In genomic region chr10:6920072-6921019, GRCh38 we compare ENCODE assay signal across 8 cellular contexts.
DNase-seq lines count a peak whose midpoint lies in the region; TF ChIP-seq lines count a peak whose summit lies in the region.

No MANE protein-coding gene starts in this region.

- H3K4me1 Mint-ChIP-seq in brain, result peaks cover 10% of the 10 kb centered on the region

- no peak overlapping the region for H3K27ac ChIP-seq in GM23248
- no peak overlapping the region for H3K27ac ChIP-seq in VCaP

- H3K36me3 Mint-ChIP-seq in brain, result no peaks in the 10 kb centered on the region

- H3K9me3 Mint-ChIP-seq in brain, result peaks cover 0 to 4% (median 0%) of the 10 kb centered on the region in 5 experiments

- peak overlapping the region; percentile 18 for H3K4me2 ChIP-seq in GM23248 (ENCODE audit: unreplicated experiment)

- H3K4me3 Mint-ChIP-seq in brain, result peak overlapping the region in 3 of 5 experiments; percentile 1 to 14 (median 12)

- peak overlapping the region in 1 of 5 experiments; percentile 38 for H3K27ac Mint-ChIP-seq in brain

- H3K9me3 ChIP-seq in GM23248 (ENCODE audit: low read depth), result no peaks in the 10 kb centered on the region

- peaks cover 6% of the 10 kb centered on the region; the same call in 1 of the 2 replicates for H3K27me3 ChIP-seq in GM23248 (replicated peaks; ENCODE audit: insufficient read depth)
- H3K27me3 ChIP-seq in kidney epithelial cell (ENCODE audit: control insufficient read depth, insufficient read depth, low read length), result no peaks in the 10 kb centered on the region

- in situ Hi-C loops in GM23248 (cut with MboI), result no loop called here

- DNase-seq in GM10266 (ENCODE audit: extremely low spot score), result peak; percentile 75
- DNase-seq in GM23248, result peak; percentile 55
- peak; percentile 43 for DNase-seq in LHCN-M2 (ENCODE audit: low read depth)
- DNase-seq in kidney epithelial cell (ENCODE audit: low read depth), result peak; percentile 7
- DNase-seq in stimulated activated CD4-positive, alpha-beta T cell treated with anti-CD3 and anti-CD28 coated beads, Interleukin-2, amount 100 ng/mL, for 24 hours, result peak; percentile 83
- no peak for DNase-seq in NCI-H345 (lab: John Stamatoyannopoulos, UW)

- H4K20me1 ChIP-seq in GM23248 (ENCODE audit: insufficient read depth), result no peaks in the 10 kb centered on the region

- TF ChIP-seq CTCF in GM10266 (IDR thresholded peaks at IDR 0.05; ENCODE audit: control insufficient read depth, insufficient read depth, low read depth, missing control alignments), result peak; percentile 96
- peak; percentile 90 for TF ChIP-seq CTCF in VCaP (conservative IDR thresholded peaks at IDR 0.05)
- peak; percentile 65 to 76 for TF ChIP-seq CTCF in brain (conservative IDR thresholded peaks at IDR 0.05)
- peak; percentile 91 for TF ChIP-seq CTCF in kidney epithelial cell (IDR thresholded peaks at IDR 0.05; ENCODE audit: insufficient read depth, low read length, poor library complexity, severe bottlenecking)

- H3K36me3 ChIP-seq in GM23248 (ENCODE audit: low read depth), result no peaks in the 10 kb centered on the region
- H3K36me3 ChIP-seq in kidney epithelial cell (ENCODE audit: control insufficient read depth, insufficient read depth, low read length), result no peaks in the 10 kb centered on the region

- 36 to 39% methylated on average over 25 to 26 of the region's 26 CpGs for WGBS in GM23248 (ENCODE audit: low coverage in 1 of 2, low lambda C conversion rate in 2 of 2, missing lambda C conversion rate in 2 of 2), 2 experiments

- H3K79me2 ChIP-seq in GM23248 (ENCODE audit: insufficient read depth), result no peaks in the 10 kb centered on the region

- peaks cover 6% of the 10 kb centered on the region; the same call in 1 of the 2 replicates for H3K4me1 ChIP-seq in GM23248 (ENCODE audit: insufficient read depth)

- H3K4me3 ChIP-seq in GM23248 (0 out of 2 replicates have a peak overlapping the region, but pooled peaks have one; percentile 9), kidney epithelial cell (ENCODE audit: low read depth, low read length) (no peak overlapping the region)

- H3K27me3 Mint-ChIP-seq in brain, result peaks cover 4% of the 10 kb centered on the region

- no peak overlapping the region for H3K9ac ChIP-seq in GM23248

- H3K9me2 ChIP-seq in GM23248 (ENCODE audit: insufficient read depth), result no peaks in the 10 kb centered on the region

- H3F3A ChIP-seq in GM23248 (ENCODE audit: insufficient read depth), result no peaks in the 10 kb centered on the region

- no peak overlapping the region for H2AFZ ChIP-seq in GM23248
